19 cellular contexts compared by ENCODE assay signal in the genomic region with DNA sequence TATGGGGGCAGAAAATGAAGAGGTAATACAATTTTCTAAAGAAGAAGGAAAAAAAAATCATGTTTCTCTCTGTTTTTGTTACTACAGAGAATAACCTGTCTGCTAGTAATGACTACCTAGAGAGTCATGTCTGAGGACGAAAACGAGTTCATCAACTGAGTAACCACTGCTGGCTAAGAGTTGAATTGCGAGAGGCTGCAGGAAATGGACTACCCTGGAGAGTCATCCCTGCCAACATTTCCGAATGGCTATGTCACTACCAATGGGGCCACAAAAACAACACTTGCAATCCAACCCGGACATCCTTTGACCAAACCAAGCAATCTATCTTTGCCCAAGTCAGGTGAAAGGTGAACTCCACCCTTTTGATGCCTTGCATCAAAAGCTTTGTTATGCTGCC.
DNase-seq lines count a peak whose midpoint lies in the region; ATAC-seq and TF ChIP-seq lines count a peak whose summit lies in the region.
"Had no signal": no experiment of that assay in that cellular context is flagged by ENCODE, and none has a peak within 500 bp of the region (broad histone marks: within the 10 kb centered on the region; RNA-seq: fewer than 3 reads in every experiment).

No MANE protein-coding gene starts in this region.

- H3K18ac ChIP-seq in mesendoderm (ENCODE audit: low read length) = no peak overlapping the region

- no peaks in the 10 kb centered on the region for H3K4me1 Mint-ChIP-seq in activated T-cell treated with anti-CD3 and anti-CD28 coated beads, Interleukin-2, amount 50 U/mL, for 72 hours (ENCODE audit: low read depth)

- H3K27me3 ChIP-seq in mesendoderm (ENCODE audit: insufficient read depth, low read length, poor library complexity) = no peaks in the 10 kb centered on the region
- H3K27me3 ChIP-seq in SK-N-SH (ENCODE audit: insufficient read depth) = peaks cover 7% of the 10 kb centered on the region; the same call in 1 of the 2 replicates
- H3K27me3 ChIP-seq: upper lobe of right lung had no signal

- CTCF ChIA-PET in SK-N-SH (lab: Yijun Ruan, JAX) = no interaction called here

- H3K9me3 ChIP-seq in SK-N-SH = no peaks in the 10 kb centered on the region
- H3K9me3 ChIP-seq: upper lobe of right lung had no signal

- H3K79me2 ChIP-seq in mesendoderm (ENCODE audit: control insufficient read depth, insufficient read depth, low read length) = no peaks in the 10 kb centered on the region
- H3K79me2 ChIP-seq in SK-N-SH (ENCODE audit: insufficient read depth) = no peaks in the 10 kb centered on the region

- no peak overlapping the region for H3K9ac ChIP-seq in mesendoderm (ENCODE audit: low read length)
- H3K9ac ChIP-seq in SK-N-SH = no peak overlapping the region

- no CpG with 5 or more reads among the region's 5 CpGs for WGBS in mesendoderm (ENCODE audit: extremely low coverage, insufficient coverage, low lambda C conversion rate)
- 1% methylated on average over 5 of the region's 5 CpGs for WGBS in SK-N-SH (ENCODE audit: low lambda C conversion rate)

- no peaks in the 10 kb centered on the region for H3K79me1 ChIP-seq in mesendoderm (ENCODE audit: low read length)

- H2BK120ac ChIP-seq in mesendoderm (ENCODE audit: low read depth, low read length) = no peak overlapping the region

- ATAC-seq in activated T-cell treated with anti-CD3 and anti-CD28 coated beads, Interleukin-2, amount 50 U/mL, for 72 hours (replicated peaks in 1 of 2) = no peak
- ATAC-seq: stimulated activated naive CD8-positive, alpha-beta T cell treated with anti-CD3 and anti-CD28 coated beads, Interleukin-15, Interleukin-2, amounts not matched to agents 100 U/mL and 50 U/mL, for 24 hours; upper lobe of right lung had no signal

- H3K27ac Mint-ChIP-seq in activated T-cell treated with anti-CD3 and anti-CD28 coated beads, Interleukin-2, amount 50 U/mL, for 72 hours = no peak overlapping the region

- H2BK15ac ChIP-seq in mesendoderm (replicated peaks; ENCODE audit: low read depth) = no peak overlapping the region

- H3K36me3 Mint-ChIP-seq in activated T-cell treated with anti-CD3 and anti-CD28 coated beads, Interleukin-2, amount 50 U/mL, for 72 hours (ENCODE audit: insufficient read depth in 2 of 2) = no peaks in the 10 kb centered on the region

- H3K56ac ChIP-seq in mesendoderm (ENCODE audit: low read length) = peak overlapping the region; percentile 7

- H4K20me1 ChIP-seq in SK-N-SH (ENCODE audit: insufficient read depth) = no peaks in the 10 kb centered on the region

- no peaks in the 10 kb centered on the region for H3K9me2 ChIP-seq in SK-N-SH

- no peak overlapping the region for H3K4me3 Mint-ChIP-seq in activated T-cell treated with anti-CD3 and anti-CD28 coated beads, Interleukin-2, amount 50 U/mL, for 72 hours

- H3K27me3 Mint-ChIP-seq in activated T-cell treated with anti-CD3 and anti-CD28 coated beads, Interleukin-2, amount 50 U/mL, for 72 hours (ENCODE audit: low read depth) = peaks cover 20% of the 10 kb centered on the region

- H3K4me2 ChIP-seq in mesendoderm (ENCODE audit: low read length) = no peak overlapping the region
- no peak overlapping the region for H3K4me2 ChIP-seq in SK-N-SH

- H3F3A ChIP-seq in SK-N-SH (replicated peaks; ENCODE audit: insufficient read depth) = no peaks in the 10 kb centered on the region

- POLR2A ChIA-PET in SK-N-SH (lab: Yijun Ruan, JAX) = no interaction called here

- no peak overlapping the region for H2AFZ ChIP-seq in SK-N-SH (ENCODE audit: low read depth)

- H4K8ac ChIP-seq in mesendoderm (ENCODE audit: low read depth, low read length) = no peak overlapping the region

- no peaks in the 10 kb centered on the region for H3K36me3 ChIP-seq in mesendoderm (ENCODE audit: control insufficient read depth, insufficient read depth, low read length)
- H3K36me3 ChIP-seq in SK-N-SH (replicated peaks in 1 of 2; ENCODE audit: control insufficient read depth in 1 of 2, insufficient read depth in 2 of 2, low read length in 1 of 2) = no peaks in the 10 kb centered on the region
- H3K36me3 ChIP-seq: upper lobe of right lung had no signal

- no peak for TF ChIP-seq RAD21 in SK-N-SH (IDR thresholded peaks at IDR 0.05; ENCODE audit: low read length)

- H4K5ac ChIP-seq in mesendoderm (ENCODE audit: low read length) = no peak overlapping the region

- H3K4ac ChIP-seq in mesendoderm (ENCODE audit: low read depth, low read length) = no peak overlapping the region

- no peak overlapping the region for H2AK5ac ChIP-seq in mesendoderm (ENCODE audit: low read length)

- H3K9me3 Mint-ChIP-seq in activated T-cell treated with anti-CD3 and anti-CD28 coated beads, Interleukin-2, amount 50 U/mL, for 72 hours = no peaks in the 10 kb centered on the region

- H3K23ac ChIP-seq in mesendoderm (ENCODE audit: low read length) = no peak overlapping the region

- no peak overlapping the region for H2BK5ac ChIP-seq in mesendoderm (ENCODE audit: low read length)

- H3K4me3 ChIP-seq in AG10803 (ENCODE audit: low read length) (no peak overlapping the region), mesendoderm (ENCODE audit: low read length) (no peak overlapping the region), SK-N-SH (ENCODE audit: low read depth in 2 of 2, low read length in 1 of 2) (no peak overlapping the region)
- H3K4me3 ChIP-seq: upper lobe of right lung had no signal

- H3K4me1 ChIP-seq in mesendoderm (ENCODE audit: control insufficient read depth, low read depth, low read length) = no peaks in the 10 kb centered on the region
- H3K4me1 ChIP-seq in SK-N-SH (ENCODE audit: control insufficient read depth in 1 of 2, insufficient read depth in 2 of 2, low read depth in 1 of 2, low read length in 1 of 2) = no peaks in the 10 kb centered on the region
- H3K4me1 ChIP-seq: upper lobe of right lung had no signal

- H3K27ac ChIP-seq in mesendoderm (ENCODE audit: low read depth, low read length) = no peak overlapping the region
- H3K27ac ChIP-seq in SK-N-SH (ENCODE audit: low read depth in 2 of 2, low read length in 1 of 2) = no peak overlapping the region
- H3K27ac ChIP-seq: upper lobe of right lung had no signal

- TF ChIP-seq CTCF in AG10803 (conservative IDR thresholded peaks at IDR 0.05; ENCODE audit: low read length) (no peak), SK-N-SH (IDR thresholded peaks at IDR 0.05) (no peak)

- DNase-seq in AG10803 (ENCODE audit: low read depth) = peak; percentile 53
- DNase-seq in M059J (ENCODE audit: low read depth) = peak; percentile 67
- peak; percentile 48 for DNase-seq in dermis blood vessel endothelial cell
- DNase-seq in mesendoderm = no peak
- DNase-seq in stimulated activated CD4-positive, alpha-beta T cell treated with anti-CD3 and anti-CD28 coated beads, Interleukin-4, amount 100 ng/mL, for 1 hour = no peak
- DNase-seq in SK-N-SH = no peak
- DNase-seq in DMS79 (lab: John Stamatoyannopoulos, UW) = no peak
- no peak for DNase-seq in activated T-cell treated with anti-CD3 and anti-CD28 coated beads, Interleukin-2, amount 50 U/mL, for 72 hours
- DNase-seq: activated CD4-positive, alpha-beta T cell treated with anti-CD3 and anti-CD28 coated beads for 1 hour; activated gamma-delta T cell treated with Interleukin-2 at 50 U/mL for 16 hours; amygdala; DND-41; head of caudate nucleus; MV-4-11; NCI-H2081; NCI-H524; stimulated activated naive CD8-positive, alpha-beta T cell treated with anti-CD3 and anti-CD28 coated beads, Interleukin-15, Interleukin-2, amounts not matched to agents 100 U/mL and 50 U/mL, for 24 hours; T1000; upper lobe of right lung had no signal

- no peak for TF ChIP-seq EP300 in SK-N-SH (IDR thresholded peaks at IDR 0.05; ENCODE audit: borderline replicate concordance in 1 of 2, low read depth in 1 of 2, low read length in 1 of 2)

TF ChIP-seq in SK-N-SH, 30 proteins besides CTCF, POLR2A, EP300 and RAD21:
- TF ChIP-seq ELF1 (IDR thresholded peaks at IDR 0.05) (no peak), YY1 (IDR thresholded peaks at IDR 0.05; ENCODE audit: low read depth) (no peak), TAF1 (IDR thresholded peaks at IDR 0.05; ENCODE audit: borderline replicate concordance, low read depth, low read length) (no peak), RFX5 (IDR thresholded peaks at IDR 0.05; ENCODE audit: low read length) (no peak), TCF12 (IDR thresholded peaks at IDR 0.05) (no peak), FOXJ3 (CRISPR knock-in tag; IDR thresholded peaks at IDR 0.05) (no peak), SMC3 (IDR thresholded peaks at IDR 0.05; ENCODE audit: low read depth, low read length) (no peak), EZH2phosphoT487 (IDR thresholded peaks at IDR 0.05; ENCODE audit: borderline replicate concordance, low read depth) (no peak), FOXM1 (IDR thresholded peaks at IDR 0.05; ENCODE audit: low read depth) (no peak)

Comparison
In these comparisons a context has a peak if more than half of its experiments do, and no peak if none do; other contexts are left out.
1. DNase-seq: peak in AG10803 (single experiment), M059J (single experiment) and dermis blood vessel endothelial cell (single experiment); none in mesendoderm (single experiment), stimulated activated CD4-positive, alpha-beta T cell treated with anti-CD3 and anti-CD28 coated beads, Interleukin-4, amount 100 ng/mL, for 1 hour (single experiment), SK-N-SH (single experiment), DMS79 (single experiment) and activated T-cell treated with anti-CD3 and anti-CD28 coated beads, Interleukin-2, amount 50 U/mL, for 72 hours (0 of 2).